ENCODE assay signal across 17 cellular contexts in the genomic region with DNA sequence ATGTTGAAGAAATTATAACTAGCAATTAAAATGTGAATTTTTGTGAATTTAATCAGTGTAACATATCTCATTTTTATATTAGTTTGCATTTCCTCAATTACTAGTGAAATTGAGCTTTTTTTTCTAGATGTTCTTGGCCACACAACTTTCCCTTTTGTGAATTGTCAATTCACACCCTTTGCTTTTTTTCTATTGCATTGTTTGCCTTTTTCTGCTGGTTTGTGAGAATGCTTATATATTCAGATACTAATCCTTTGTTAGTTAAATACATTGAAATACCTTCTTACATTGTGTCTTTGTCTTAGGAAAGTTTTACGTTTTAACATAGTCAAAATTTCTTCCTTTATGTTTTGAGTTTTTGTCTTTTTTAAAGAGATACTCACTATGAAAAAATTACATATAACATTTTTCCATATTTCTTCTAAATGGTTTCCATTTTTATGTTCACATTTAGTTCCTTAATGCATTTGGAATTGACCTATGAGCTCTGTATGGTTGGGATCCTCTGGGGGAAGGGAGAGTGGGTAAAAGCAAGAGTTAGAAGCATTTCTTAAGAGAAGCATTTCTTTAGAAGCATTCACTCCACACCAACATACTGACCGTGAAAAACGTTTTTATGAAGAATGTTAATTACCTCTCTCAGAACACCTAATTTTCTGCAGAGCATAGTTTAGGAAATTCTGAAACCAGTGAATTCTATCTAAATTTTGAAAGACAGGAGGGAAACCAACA.
DNase-seq lines count a peak whose midpoint lies in the region; ATAC-seq, FAIRE-seq and TF ChIP-seq lines count a peak whose summit lies in the region.
"Had no signal": no experiment of that assay in that cellular context is flagged by ENCODE, and none has a peak within 500 bp of the region (broad histone marks: within the 10 kb centered on the region; RNA-seq: fewer than 3 reads in every experiment).

No MANE protein-coding gene starts in this region.

- H2BK20ac ChIP-seq in H1 (ENCODE audit: low read length): no peak overlapping the region; the same call in 1 of the 2 replicates

- H3F3A ChIP-seq in GM23338 (replicated peaks; ENCODE audit: low read depth): no peaks in the 10 kb centered on the region

- TF ChIP-seq EP300 in H1 (IDR thresholded peaks at IDR 0.05; ENCODE audit: borderline replicate concordance in 1 of 2, low read depth in 2 of 2, low read length in 2 of 2): no peak

- no peak overlapping the region for H2AK5ac ChIP-seq in H1 (ENCODE audit: low read depth, low read length)

- no peak overlapping the region for H3K56ac ChIP-seq in H1 (replicated peaks; ENCODE audit: insufficient read length, low read depth, low read length)

- peak; percentile 91 for ATAC-seq in GM23338
- ATAC-seq: GM12878 had no signal

- peak overlapping the region; percentile 88 for H3K27ac Mint-ChIP-seq in GM23338
- H3K27ac Mint-ChIP-seq: CD14-positive monocyte; CD4-positive, alpha-beta memory T cell had no signal

- peaks cover 10% of the 10 kb centered on the region; the same call in 2 of the 3 replicates for H3K36me3 Mint-ChIP-seq in GM23338 (ENCODE audit: low read depth)
- H3K36me3 Mint-ChIP-seq: CD14-positive monocyte; CD4-positive, alpha-beta memory T cell had no signal

- no peak overlapping the region for H3K18ac ChIP-seq in H1 (ENCODE audit: extremely low read depth, low read length)

- H4K91ac ChIP-seq in H1 (replicated peaks; ENCODE audit: insufficient read length, low read length): no peak overlapping the region

- H3K4me1 ChIP-seq in GM23338 (ENCODE audit: insufficient read depth) (peaks cover 21% of the 10 kb centered on the region), HUES6 (ENCODE audit: control insufficient read depth, insufficient read depth, low read length) (peaks cover 25% of the 10 kb centered on the region), H1 (replicated peaks in 1 of 4; ENCODE audit: control insufficient read depth in 3 of 4, insufficient read depth in 4 of 4, low read length in 3 of 4) (peaks cover 0 to 17% (median 6%) of the 10 kb centered on the region in 4 experiments; a peak in 5 of 7 replicates), iPS-20b (ENCODE audit: insufficient read depth, low read length) (peaks cover 26% of the 10 kb centered on the region; the same call in 1 of the 2 replicates)
- H3K4me1 ChIP-seq: BLaER1 had no signal

- H3K23ac ChIP-seq in H1 (ENCODE audit: insufficient read length): no peak overlapping the region

- DNase-seq in GM23338 (ENCODE audit: low spot score) (peak; percentile 71), H1 (ENCODE audit: low read depth in 1 of 2, low spot score in 2 of 2) (no peak), activated gamma-delta T cell (lab: John Stamatoyannopoulos, UW) (no peak), HK-2 (ENCODE audit: unreplicated experiment) (no peak), HPDE6-E6E7 (ENCODE audit: extremely low spot score) (no peak)
- DNase-seq: 8988T; Calu3; CD4-positive, alpha-beta memory T cell; DMS 273 treated with DMSO at 0.1 percent for 48 hours; DND-41; EL; KG1 had no signal

- H3K27me3 Mint-ChIP-seq in GM23338 (ENCODE audit: insufficient read depth, low read depth, poor library complexity): no peaks in the 10 kb centered on the region

- H3K9ac ChIP-seq in HUES6 (ENCODE audit: low read length) (no peak overlapping the region), H1 (replicated peaks in 1 of 4; ENCODE audit: extremely low read depth in 1 of 4, low read depth in 3 of 4, low read length in 3 of 4) (no peak overlapping the region), iPS-20b (ENCODE audit: low read depth, low read length) (peak overlapping the region; percentile 58; the same call in 1 of the 2 replicates)
- H3K9ac ChIP-seq: BLaER1 had no signal

- no peaks in the 10 kb centered on the region for H3K27me3 ChIP-seq in GM23338 (ENCODE audit: insufficient read depth)
- no peaks in the 10 kb centered on the region for H3K27me3 ChIP-seq in HUES6 (ENCODE audit: control insufficient read depth, insufficient read depth, low read length)
- no peaks in the 10 kb centered on the region for H3K27me3 ChIP-seq in H1 (replicated peaks in 1 of 4; ENCODE audit: control insufficient read depth in 3 of 4, extremely low read depth in 1 of 4, insufficient read depth in 3 of 4, low read length in 3 of 4)
- no peaks in the 10 kb centered on the region for H3K27me3 ChIP-seq in iPS-20b (ENCODE audit: insufficient read depth, low read length)
- H3K27me3 ChIP-seq: BLaER1 had no signal

- H3K79me2 ChIP-seq in GM23338 (replicated peaks; ENCODE audit: insufficient read depth) (no peaks in the 10 kb centered on the region), H1 (ENCODE audit: control insufficient read depth in 1 of 2, insufficient read depth in 2 of 2, low read length in 2 of 2) (no peaks in the 10 kb centered on the region)

- TF ChIP-seq RAD21 in H1 (IDR thresholded peaks at IDR 0.05 in 1 of 2, conservative IDR thresholded peaks at IDR 0.05 in 1 of 2; ENCODE audit: low read depth in 2 of 2, low read length in 2 of 2): no peak

- H4K5ac ChIP-seq in H1 (ENCODE audit: insufficient read length, low read depth, low read length): peak overlapping the region; percentile 91

- H3K4me1 Mint-ChIP-seq in GM23338: peaks cover 33% of the 10 kb centered on the region

- POLR2A ChIA-PET in H1 (lab: Charles Lee; ENCODE audit: partially characterized antibody): no interaction called here

- H2BK12ac ChIP-seq in H1 (ENCODE audit: low read depth, low read length): no peak overlapping the region

- H3K9me3 Mint-ChIP-seq in GM23338: peaks cover 13% of the 10 kb centered on the region; the same call in 2 of the 3 replicates
- H3K9me3 Mint-ChIP-seq: CD14-positive monocyte; CD4-positive, alpha-beta memory T cell had no signal

- H3K4ac ChIP-seq in H1 (replicated peaks; ENCODE audit: insufficient read length, low read depth, low read length): no peak overlapping the region

- peak; percentile 50 for FAIRE-seq in H1 (lab: Jason Lieb, UNC)
- FAIRE-seq: GM12878 had no signal

- peaks cover 1% of the 10 kb centered on the region; the same call in 1 of the 2 replicates for H3K23me2 ChIP-seq in H1 (ENCODE audit: low read depth, low read length)

- TF ChIP-seq POLR2A in H1 (IDR thresholded peaks at IDR 0.05; ENCODE audit: control extremely low read depth in 1 of 2, low read depth in 2 of 2, low read length in 2 of 2): no peak

- H2AFZ ChIP-seq in GM23338 (no peak overlapping the region), H1 (ENCODE audit: low read length) (no peak overlapping the region)

- H3K14ac ChIP-seq in H1 (ENCODE audit: insufficient read length): no peak overlapping the region

- no peak overlapping the region for H3K4me3 ChIP-seq in GM23338
- H3K4me3 ChIP-seq in HUES6 (ENCODE audit: low read depth, low read length): no peak overlapping the region
- H3K4me3 ChIP-seq in H1 (ENCODE audit: extremely low read depth in 1 of 4, insufficient read depth in 2 of 4, low read depth in 3 of 4, low read length in 4 of 4): peak overlapping the region in 1 of 4 experiments; percentile 25; a peak in 1 of 8 replicates
- peak overlapping the region; percentile 22; the same call in 1 of the 2 replicates for H3K4me3 ChIP-seq in iPS-20b (ENCODE audit: low read length)
- H3K4me3 ChIP-seq: BLaER1, GM12878 had no signal

- H3K4me2 ChIP-seq in GM23338 (0 out of 2 replicates have a peak overlapping the region, but pooled peaks have one; percentile 0), H1 (ENCODE audit: insufficient read depth in 1 of 2, low read depth in 2 of 2, low read length in 2 of 2) (peak overlapping the region in 1 of 2 experiments; percentile 29; a peak in 1 of 4 replicates)
- H3K4me2 ChIP-seq: BLaER1 had no signal

- peak overlapping the region; percentile 63; the same call in 1 of the 2 replicates for H2BK5ac ChIP-seq in H1 (ENCODE audit: low read depth, low read length)

- no peak overlapping the region for H4K8ac ChIP-seq in H1 (ENCODE audit: extremely low read depth, insufficient read depth, low read length)

- no peak overlapping the region for H2BK15ac ChIP-seq in H1 (ENCODE audit: low read length)

- peaks cover 5% of the 10 kb centered on the region; the same call in 1 of the 2 replicates for H3K9me3 ChIP-seq in HUES6 (ENCODE audit: control insufficient read depth, insufficient read depth, low read depth, low read length)
- peaks cover 0 to 6% of the 10 kb centered on the region in 2 experiments; a peak in 1 of 4 replicates for H3K9me3 ChIP-seq in H1 (ENCODE audit: insufficient read depth in 2 of 2, low read depth in 1 of 2, low read length in 1 of 2)
- H3K9me3 ChIP-seq in iPS-20b (ENCODE audit: insufficient read depth, low read depth, low read length): no peaks in the 10 kb centered on the region
- H3K9me3 ChIP-seq: BLaER1 had no signal

- H4K20me1 ChIP-seq in GM23338 (replicated peaks; ENCODE audit: insufficient read depth): no peaks in the 10 kb centered on the region
- no peaks in the 10 kb centered on the region for H4K20me1 ChIP-seq in H1 (replicated peaks in 1 of 2; ENCODE audit: control insufficient read depth in 1 of 2, insufficient read depth in 2 of 2, low read length in 2 of 2)
- H4K20me1 ChIP-seq: BLaER1 had no signal

- H3K79me1 ChIP-seq in H1 (ENCODE audit: low read depth, low read length): no peaks in the 10 kb centered on the region

- 20% methylated on average over 3 of the region's 3 CpGs; no CpG with 5 or more reads in 1 of the 2 experiments for WGBS in H1 (ENCODE audit: extremely low coverage in 1 of 2, insufficient coverage in 1 of 2, insufficient read length in 1 of 2, insufficient replicate concordance in 2 of 2, low coverage in 1 of 2, low lambda C conversion rate in 2 of 2, missing lambda C conversion rate in 1 of 2), 2 experiments

- TF ChIP-seq CTCF in GM23338 (conservative IDR thresholded peaks at IDR 0.05; ENCODE audit: low read depth in 2 of 2): no peak
- TF ChIP-seq CTCF in H1 (IDR thresholded peaks at IDR 0.05; ENCODE audit: control extremely low read depth in 1 of 3, insufficient read depth in 1 of 3, low read depth in 1 of 3, low read length in 3 of 3): no peak

- H3K9me2 ChIP-seq in GM23338 (ENCODE audit: insufficient read depth): no peaks in the 10 kb centered on the region

- no peak overlapping the region for H2BK120ac ChIP-seq in H1 (replicated peaks; ENCODE audit: low read depth, low read length)

- H3K36me3 ChIP-seq in GM23338 (ENCODE audit: insufficient read depth) (no peaks in the 10 kb centered on the region), HUES6 (ENCODE audit: control insufficient read depth, insufficient read depth, low read length) (no peaks in the 10 kb centered on the region), H1 (ENCODE audit: control insufficient read depth in 2 of 4, insufficient read depth in 4 of 4, low read length in 3 of 4) (no peaks in the 10 kb centered on the region; a peak in 1 of 8 replicates), iPS-20b (ENCODE audit: insufficient read depth, low read depth, low read length) (no peaks in the 10 kb centered on the region)
- H3K36me3 ChIP-seq: BLaER1 had no signal

- CTCF ChIA-PET in H1 (lab: Charles Lee; ENCODE audit: partially characterized antibody): no interaction called here

- H3K27ac ChIP-seq in GM23338 (ENCODE audit: low read depth) (peak overlapping the region; percentile 68), HUES6 (ENCODE audit: low read depth, low read length) (peak overlapping the region; percentile 43; the same call in 1 of the 2 replicates), H1 (ENCODE audit: low read depth, low read length) (peak overlapping the region; percentile 56; the same call in 1 of the 2 replicates), iPS-20b (ENCODE audit: low read length) (peak overlapping the region; percentile 10)
- H3K27ac ChIP-seq: BLaER1 had no signal

- no peak overlapping the region for H3K4me3 Mint-ChIP-seq in GM23338
- H3K4me3 Mint-ChIP-seq: CD14-positive monocyte; CD4-positive, alpha-beta memory T cell had no signal

Comparison
In these comparisons a context has a peak if more than half of its experiments do, and no peak if none do; other contexts are left out.
1. H3K27ac ChIP-seq: peak in every context shown above with its lines; median percentile 68 in GM23338; 56 in H1; 43 in HUES6; 10 in iPS-20b.